Comparison of ENCODE assay signal across 14 cellular contexts in genomic region chr10:6465854-6466524, GRCh38.
DNase-seq lines count a peak whose midpoint lies in the region; ATAC-seq lines count a peak whose summit lies in the region.
"Had no signal": no experiment of that assay in that cellular context is flagged by ENCODE, and none has a peak within 500 bp of the region (broad histone marks: within the 10 kb centered on the region; RNA-seq: fewer than 3 reads in every experiment).

No MANE protein-coding gene starts in this region.

- H3K4me1 Mint-ChIP-seq in activated T-helper 17 cell treated with anti-CD3 and anti-CD28 coated beads, Interleukin-2, amount 50 U/mL, for 72 hours, result peaks cover 15% of the 10 kb centered on the region
- peaks cover 33 to 34% of the 10 kb centered on the region in 2 donors for H3K4me1 Mint-ChIP-seq in natural killer cell treated with Interleukin-12 subunit alpha and Interleukin-12 subunit beta and Interleukin-15 and Interleukin-18, amount 100 ng/mL, for 72 hours (ENCODE audit: low read depth in 2 of 2)
- H3K4me1 Mint-ChIP-seq in stimulated activated naive CD8-positive, alpha-beta T cell treated with anti-CD3 and anti-CD28 coated beads, Interleukin-15, amount 100 ng/mL, for 72 hours, result peaks cover 51% of the 10 kb centered on the region

- intact Hi-C loops in left colon (cut with DNase I, micrococcal nuclease), result no loop called here

- peak overlapping the region; percentile 69 for H3K27ac Mint-ChIP-seq in activated T-helper 17 cell treated with anti-CD3 and anti-CD28 coated beads, Interleukin-2, amount 50 U/mL, for 72 hours
- H3K27ac Mint-ChIP-seq in natural killer cell treated with Interleukin-12 subunit alpha and Interleukin-12 subunit beta and Interleukin-15 and Interleukin-18, amount 100 ng/mL, for 72 hours, result peak overlapping the region; percentile 61 to 77
- peak overlapping the region in 1 of 2 donors; percentile 23 for H3K27ac Mint-ChIP-seq in stimulated activated naive CD8-positive, alpha-beta T cell treated with anti-CD3 and anti-CD28 coated beads, Interleukin-15, amount 100 ng/mL, for 72 hours

- H3K4me3 Mint-ChIP-seq in activated T-helper 17 cell treated with anti-CD3 and anti-CD28 coated beads, Interleukin-2, amount 50 U/mL, for 72 hours, result peak overlapping the region; percentile 54
- H3K4me3 Mint-ChIP-seq in natural killer cell treated with Interleukin-12 subunit alpha and Interleukin-12 subunit beta and Interleukin-15 and Interleukin-18, amount 100 ng/mL, for 72 hours, result no peak overlapping the region
- peak overlapping the region; percentile 47 to 48 for H3K4me3 Mint-ChIP-seq in stimulated activated naive CD8-positive, alpha-beta T cell treated with anti-CD3 and anti-CD28 coated beads, Interleukin-15, amount 100 ng/mL, for 72 hours

- H3K36me3 Mint-ChIP-seq in activated T-helper 17 cell treated with anti-CD3 and anti-CD28 coated beads, Interleukin-2, amount 50 U/mL, for 72 hours (ENCODE audit: low read depth), result peaks cover 96% of the 10 kb centered on the region
- peaks cover 51% of the 10 kb centered on the region for H3K36me3 Mint-ChIP-seq in natural killer cell treated with Interleukin-12 subunit alpha and Interleukin-12 subunit beta and Interleukin-15 and Interleukin-18, amount 100 ng/mL, for 72 hours

- DNase-seq in stimulated activated CD4-positive, alpha-beta T cell treated with anti-CD3 and anti-CD28 coated beads, Interleukin-12 subunit alpha, Interleukin-12 subunit beta, amount 100 ng/mL, for 48 hours (ENCODE audit: low read depth in 2 of 3, low spot score in 1 of 3), result peak in 2 of 3 donors; percentile 12 to 32
- DNase-seq in stimulated activated CD4-positive, alpha-beta T cell treated with anti-CD3 and anti-CD28 coated beads, Interleukin-4, amount 100 ng/mL, for 4 hours, result no peak
- DNase-seq in natural killer cell treated with Interleukin-12 subunit alpha and Interleukin-12 subunit beta and Interleukin-15 and Interleukin-18, amount 100 ng/mL, for 72 hours (ENCODE audit: low spot score), result no peak
- DNase-seq in stimulated activated naive CD8-positive, alpha-beta T cell treated with anti-CD3 and anti-CD28 coated beads, Interleukin-15, amount 100 ng/mL, for 72 hours, result peak; percentile 23 to 31
- DNase-seq in H4 (ENCODE audit: low spot score) (no peak), cerebellar cortex (ENCODE audit: low spot score) (no peak), left colon (no peak)
- DNase-seq: NCI-H1105 treated with DMSO at 0.1 percent for 48 hours, NCI-H748 treated with DMSO at 0.1 percent for 48 hours, Peyer's patch, SK-N-SH, small intestine had no signal

- ATAC-seq in activated T-helper 17 cell treated with anti-CD3 and anti-CD28 coated beads, Interleukin-2, amount 50 U/mL, for 72 hours (replicated peaks), result peak; percentile 90
- ATAC-seq in natural killer cell treated with Interleukin-12 subunit alpha and Interleukin-12 subunit beta and Interleukin-15 and Interleukin-18, amount 100 ng/mL, for 72 hours, result no peak
- ATAC-seq in stimulated activated naive CD8-positive, alpha-beta T cell treated with anti-CD3 and anti-CD28 coated beads, Interleukin-15, amount 100 ng/mL, for 72 hours, result peak; percentile 89
- no peak for ATAC-seq in left colon
- ATAC-seq: gastroesophageal sphincter had no signal

- no peaks in the 10 kb centered on the region for H3K27me3 Mint-ChIP-seq in activated T-helper 17 cell treated with anti-CD3 and anti-CD28 coated beads, Interleukin-2, amount 50 U/mL, for 72 hours
- H3K27me3 Mint-ChIP-seq in natural killer cell treated with Interleukin-12 subunit alpha and Interleukin-12 subunit beta and Interleukin-15 and Interleukin-18, amount 100 ng/mL, for 72 hours, result no peaks in the 10 kb centered on the region
- H3K27me3 Mint-ChIP-seq in stimulated activated naive CD8-positive, alpha-beta T cell treated with anti-CD3 and anti-CD28 coated beads, Interleukin-15, amount 100 ng/mL, for 72 hours, result no peaks in the 10 kb centered on the region

- no peaks in the 10 kb centered on the region for H3K9me3 Mint-ChIP-seq in activated T-helper 17 cell treated with anti-CD3 and anti-CD28 coated beads, Interleukin-2, amount 50 U/mL, for 72 hours
- H3K9me3 Mint-ChIP-seq in natural killer cell treated with Interleukin-12 subunit alpha and Interleukin-12 subunit beta and Interleukin-15 and Interleukin-18, amount 100 ng/mL, for 72 hours, result peaks cover 10% of the 10 kb centered on the region
- H3K9me3 Mint-ChIP-seq in stimulated activated naive CD8-positive, alpha-beta T cell treated with anti-CD3 and anti-CD28 coated beads, Interleukin-15, amount 100 ng/mL, for 72 hours, result peaks cover 8 to 16% of the 10 kb centered on the region in 2 donors

Comparison
In these comparisons a context has a peak if more than half of its experiments do, and no peak if none do; other contexts are left out.
1. DNase-seq: peak in stimulated activated CD4-positive, alpha-beta T cell treated with anti-CD3 and anti-CD28 coated beads, Interleukin-12 subunit alpha, Interleukin-12 subunit beta, amount 100 ng/mL, for 48 hours (2 of 3) and stimulated activated naive CD8-positive, alpha-beta T cell treated with anti-CD3 and anti-CD28 coated beads, Interleukin-15, amount 100 ng/mL, for 72 hours (2 of 2); none in stimulated activated CD4-positive, alpha-beta T cell treated with anti-CD3 and anti-CD28 coated beads, Interleukin-4, amount 100 ng/mL, for 4 hours (0 of 2), natural killer cell treated with Interleukin-12 subunit alpha and Interleukin-12 subunit beta and Interleukin-15 and Interleukin-18, amount 100 ng/mL, for 72 hours (single experiment), H4 (single experiment), cerebellar cortex (single experiment) and left colon (0 of 2).
2. ATAC-seq: peak in activated T-helper 17 cell treated with anti-CD3 and anti-CD28 coated beads, Interleukin-2, amount 50 U/mL, for 72 hours (single experiment) and stimulated activated naive CD8-positive, alpha-beta T cell treated with anti-CD3 and anti-CD28 coated beads, Interleukin-15, amount 100 ng/mL, for 72 hours (single experiment); none in natural killer cell treated with Interleukin-12 subunit alpha and Interleukin-12 subunit beta and Interleukin-15 and Interleukin-18, amount 100 ng/mL, for 72 hours (0 of 2) and left colon (single experiment).